9 cellular contexts compared by ENCODE assay signal in genomic region chr16:31009894-31010293, GRCh38. TPM values are rescaled to one million over a fixed set of nuclear protein-coding genes. Genes with fewer than 3 reads are reported as not detected.
DNase-seq lines count a peak whose midpoint lies in the region; ATAC-seq and TF ChIP-seq lines count a peak whose summit lies in the region.
"Had no signal": no experiment of that assay in that cellular context is flagged by ENCODE, and none has a peak within 500 bp of the region (broad histone marks: within the 10 kb centered on the region; RNA-seq: fewer than 3 reads in every experiment).

No MANE protein-coding gene starts in this region.

- H3K4me3 ChIP-seq in AG04450 (ENCODE audit: low read depth, low read length) (peak overlapping the region; percentile 64), GM06990 (replicated peaks; ENCODE audit: low read depth, low read length) (no peak overlapping the region)
- H3K4me3 ChIP-seq: MG63 had no signal

- H3K9me3 ChIP-seq in AG04450 (ENCODE audit: control insufficient read depth, insufficient read depth, low read length), result peaks cover 2% of the 10 kb centered on the region; the same call in 1 of the 2 replicates
- H3K9me3 ChIP-seq: MG63 had no signal

- POLR2A ChIA-PET in AG04450 (lab: Yijun Ruan, JAX), result no interaction called here

- TF ChIP-seq CTCF in AG04450 (IDR thresholded peaks at IDR 0.05; ENCODE audit: low read depth, low read length) (0 out of 2 replicates have a peak, but pooled peaks have one; percentile 18), GM06990 (IDR thresholded peaks at IDR 0.05; ENCODE audit: insufficient read depth, low read length, poor library complexity, severe bottlenecking) (peak; percentile 16)

- no peak for ATAC-seq in HG03159 (IDR thresholded peaks at IDR 0.05; ENCODE audit: unreplicated experiment)
- ATAC-seq in HG02981 (IDR thresholded peaks at IDR 0.05; ENCODE audit: unreplicated experiment), result no peak

- no peaks in the 10 kb centered on the region for H3K36me3 ChIP-seq in GM06990 (ENCODE audit: control insufficient read depth, insufficient read depth, low read length)
- H3K36me3 ChIP-seq: MG63 had no signal

- H3K27ac ChIP-seq in AG04450 (ENCODE audit: low read depth, low read length) (no peak overlapping the region), angular gyrus (ENCODE audit: low read depth, low read length) (peak overlapping the region; percentile 37)

- no peak for DNase-seq in AG04450 (ENCODE audit: low read depth, low spot score)
- DNase-seq in GM06990 (ENCODE audit: extremely low read depth, insufficient read length), result no peak
- peak; percentile 41 for DNase-seq in iPS-NIHi7 (ENCODE audit: extremely low spot score)
- DNase-seq in putamen (ENCODE audit: low spot score), result no peak
- DNase-seq in COLO829 (ENCODE audit: low spot score), result no peak
- DNase-seq: MG63 had no signal

- CTCF ChIA-PET in AG04450 (lab: Charles Lee), result no interaction called here

- H3K27me3 ChIP-seq in AG04450 (ENCODE audit: control insufficient read depth, insufficient read depth, low read length), result peaks cover 2% of the 10 kb centered on the region
- H3K27me3 ChIP-seq in GM06990 (replicated peaks; ENCODE audit: control insufficient read depth, insufficient read depth, low read length), result peaks cover 5% of the 10 kb centered on the region

RNA-seq across cellular contexts. Expression of gene STX1B, which starts 0.5 kb away (rescaled TPM):
- polyA plus RNA-seq in AG04450 (2011; rRNA removed), result 4.2 and 4.8 TPM in 2 replicates
- polyA minus RNA-seq in AG04450 (2011; rRNA and poly(A)+ RNA removed), result 6.5 and 9.3 TPM in 2 replicates

RNA-seq across cellular contexts. Expression of gene STX4, which starts 23.5 kb away (rescaled TPM):
- 43.7 and 45.9 TPM in 2 replicates for polyA plus RNA-seq in AG04450 (2011; rRNA removed)
- polyA minus RNA-seq in AG04450 (2011; rRNA and poly(A)+ RNA removed), result 30.2 and 43.5 TPM in 2 replicates

RNA-seq across cellular contexts. Expression of gene HSD3B7, which starts 24.9 kb away (rescaled TPM):
- 6.1 and 9.5 TPM in 2 replicates for polyA plus RNA-seq in AG04450 (2011; rRNA removed)
- polyA minus RNA-seq in AG04450 (2011; rRNA and poly(A)+ RNA removed), result 4.0 and 4.9 TPM in 2 replicates

RNA-seq across cellular contexts. Expression of gene SETD1A, which starts 52.3 kb away (rescaled TPM):
- polyA plus RNA-seq in AG04450 (2011; rRNA removed), result 1.1 and 1.4 TPM in 2 replicates
- 2.4 and 5.3 TPM in 2 replicates for polyA minus RNA-seq in AG04450 (2011; rRNA and poly(A)+ RNA removed)
